Comparison of ENCODE assay signal across 8 cellular contexts in genomic region chr7:64625114-64626082, GRCh38. TPM values are rescaled to one million over a fixed set of nuclear protein-coding genes. Genes with fewer than 3 reads are reported as not detected.
A peak's percentile ranks its signal among the peaks of the same experiment; 100 is the strongest.
DNase-seq lines count a peak whose midpoint lies in the region; ATAC-seq, FAIRE-seq and TF ChIP-seq lines count a peak whose summit lies in the region.

No MANE protein-coding gene starts in this region.

- no peaks in the 10 kb centered on the region for H3K36me3 ChIP-seq in Karpas-422 (ENCODE audit: insufficient read depth, low read length)
- no peaks in the 10 kb centered on the region for H3K36me3 ChIP-seq in prostate gland

- TF ChIP-seq CTCF in prostate gland (IDR thresholded peaks at IDR 0.05) = peak; percentile 15 to 85 (median 60)

- 17% methylated on average over 12 of the region's 12 CpGs for WGBS in prostate gland

- H3K4me1 ChIP-seq in Karpas-422 (ENCODE audit: low read length) (peaks cover 7% of the 10 kb centered on the region), prostate gland (replicated peaks) (no peaks in the 10 kb centered on the region)

- H3K4me2 ChIP-seq in Karpas-422 (ENCODE audit: low read depth, low read length, poor library complexity, severe bottlenecking) = peak overlapping the region; percentile 9

- no peaks in the 10 kb centered on the region for H3K27me3 ChIP-seq in Karpas-422 (ENCODE audit: low read length)
- H3K27me3 ChIP-seq in prostate gland (replicated peaks; ENCODE audit: insufficient read depth) = no peaks in the 10 kb centered on the region

- H3K79me2 ChIP-seq in Karpas-422 (ENCODE audit: low read length) = no peaks in the 10 kb centered on the region

- H3K9ac ChIP-seq in Karpas-422 (ENCODE audit: low read length) = no peak overlapping the region

- no peak overlapping the region for H3K4me3 ChIP-seq in Karpas-422 (ENCODE audit: low read length)
- H3K4me3 ChIP-seq in prostate gland = no peak overlapping the region

- H2AFZ ChIP-seq in Karpas-422 (ENCODE audit: low read length) = no peak overlapping the region

- DNase-seq in NCI-H2171 treated with DMSO at 0.1 percent for 48 hours (lab: John Stamatoyannopoulos, UW) (peak; percentile 2), NCI-H2171 (lab: John Stamatoyannopoulos, UW) (no peak), Karpas-422 (peak; percentile 77), prostate gland (ENCODE audit: low spot score) (no peak), mesenteric fat pad (ENCODE audit: low spot score) (no peak), DMS79 (lab: John Stamatoyannopoulos, UW) (no peak)

- H3K27ac ChIP-seq in Karpas-422 (ENCODE audit: low read length) (no peak overlapping the region), prostate gland (no peak overlapping the region)

- ATAC-seq in HG03521 (IDR thresholded peaks at IDR 0.05; ENCODE audit: unreplicated experiment) = no peak

- no peak for TF ChIP-seq POLR2A in prostate gland (IDR thresholded peaks at IDR 0.05)

- peak; percentile 38 for FAIRE-seq in colon (lab: Jason Lieb, UNC)

- no peaks in the 10 kb centered on the region for H4K20me1 ChIP-seq in Karpas-422 (ENCODE audit: insufficient read depth, low read depth, low read length)

- intact Hi-C loops in prostate gland (cut with DNase I) = no loop called here

- peaks cover 6% of the 10 kb centered on the region for H3K9me3 ChIP-seq in Karpas-422 (ENCODE audit: low read length)
- no peaks in the 10 kb centered on the region for H3K9me3 ChIP-seq in prostate gland

- no peaks in the 10 kb centered on the region for H3K9me2 ChIP-seq in Karpas-422 (replicated peaks; ENCODE audit: insufficient read depth, low read length)

RNA-seq across cellular contexts. Expression of gene ZNF107, which starts 40.5 kb away (rescaled TPM):
- total RNA-seq in Karpas-422 (2014; rRNA removed; shearing (Covaris generic); ENCODE audit: low replicate concordance) = 18.1 and 36.7 TPM in 2 replicates
- 1 to 10 TPM; 9.0 to 9.7 TPM for total RNA-seq in prostate gland
- 4.0 TPM for total RNA-seq in mesenteric fat pad

Comparison
In these comparisons a context has a peak if more than half of its experiments do, and no peak if none do; other contexts are left out.
1. DNase-seq: peak in NCI-H2171 treated with DMSO at 0.1 percent for 48 hours (single experiment) and Karpas-422 (single experiment); none in NCI-H2171 (single experiment), prostate gland (single experiment), mesenteric fat pad (single experiment) and DMS79 (single experiment).